In genomic region chr10:42380926-42381547, GRCh38 we compare ENCODE assay signal across 28 cellular contexts.
"Had no signal": no experiment of that assay in that cellular context is flagged by ENCODE, and none has a peak within 500 bp of the region (broad histone marks: within the 10 kb centered on the region; RNA-seq: fewer than 3 reads in every experiment).

No MANE protein-coding gene starts in this region.

- H3K27me3 ChIP-seq: colonic mucosa, esophagus muscularis mucosa, esophagus squamous epithelium, foreskin keratinocyte, gastrocnemius medialis, gastroesophageal sphincter, heart left ventricle had no signal

- FAIRE-seq: colon, endometrium, endothelial cell of umbilical vein, frontal cortex had no signal

- DNase-seq: colonic mucosa; cortex of kidney; dermis blood vessel endothelial cell; dorsolateral prefrontal cortex; effector CD4-positive, alpha-beta T cell; effector CD8-positive, alpha-beta T cell; effector memory CD4-positive, alpha-beta T cell; effector memory CD8-positive, alpha-beta T cell; endodermal cell; erythroblast; esophagus squamous epithelium; foreskin fibroblast; foreskin keratinocyte; foreskin melanocyte; gastrocnemius medialis; glutamatergic neuron; head of caudate nucleus; heart left ventricle; heart right ventricle had no signal

- H3K9me3 ChIP-seq: colonic mucosa, esophagus muscularis mucosa, esophagus squamous epithelium, gastrocnemius medialis, gastroesophageal sphincter, heart left ventricle had no signal

- ATAC-seq: effector memory CD8-positive, alpha-beta T cell; esophagus mucosa; foreskin keratinocyte; gastrocnemius medialis; gastroesophageal sphincter; heart left ventricle; heart right ventricle had no signal

- H3K4me3 ChIP-seq: colonic mucosa, coronary artery, dorsolateral prefrontal cortex, esophagus muscularis mucosa, esophagus squamous epithelium, gastrocnemius medialis, gastroesophageal sphincter, heart left ventricle, heart right ventricle had no signal

- H3K4me1 ChIP-seq: colonic mucosa, esophagus muscularis mucosa, esophagus squamous epithelium, foreskin keratinocyte, gastrocnemius medialis, gastroesophageal sphincter, heart left ventricle, heart right ventricle had no signal

- H3K36me3 ChIP-seq: colonic mucosa, esophagus muscularis mucosa, esophagus squamous epithelium, gastrocnemius medialis, gastroesophageal sphincter, heart left ventricle, heart right ventricle had no signal

- H3K27ac ChIP-seq: colonic mucosa, coronary artery, dorsolateral prefrontal cortex, epithelial cell of prostate, esophagus muscularis mucosa, esophagus squamous epithelium, foreskin keratinocyte, gastrocnemius medialis, gastroesophageal sphincter, heart left ventricle, heart right ventricle had no signal
